In genomic region chr9:112348993-112349333, GRCh38 we compare ENCODE assay signal across 10 cellular contexts. TPM values are rescaled to one million over a fixed set of nuclear protein-coding genes. Genes with fewer than 3 reads are reported as not detected.
DNase-seq lines count a peak whose midpoint lies in the region; ATAC-seq and TF ChIP-seq lines count a peak whose summit lies in the region.
"Had no signal": no experiment of that assay in that cellular context is flagged by ENCODE, and none has a peak within 500 bp of the region (broad histone marks: within the 10 kb centered on the region; RNA-seq: fewer than 3 reads in every experiment).

No MANE protein-coding gene starts in this region.

- no peak overlapping the region for H3K4ac ChIP-seq in mesendoderm (ENCODE audit: low read depth, low read length)

- H3K9ac ChIP-seq in subcutaneous abdominal adipose tissue (ENCODE audit: low read length in 5 of 5) (peak overlapping the region in 4 of 5 donors; percentile 48 to 72 (median 61)), mesendoderm (ENCODE audit: low read length) (no peak overlapping the region)

- no peak overlapping the region for H3K56ac ChIP-seq in mesendoderm (ENCODE audit: low read length)

- POLR2A ChIA-PET in activated CD4-positive, alpha-beta memory T cell treated with anti-CD3 and anti-CD28 coated beads for 36 hours (lab: Charles Lee) = no interaction called here
- POLR2A ChIA-PET in activated CD4-positive, alpha-beta memory T cell treated with anti-CD3 and anti-CD28 coated beads, Interleukin-2, amount 10 ng/mL, durations not matched to agents 7 days and 5 days (lab: Charles Lee) = interaction anchor here (1.9 kb wide), 1 partner anchor 181 kb away, joined by 4 read pairs; no protein-coding TSS in a partner anchor

- in situ Hi-C loops in astrocyte of the cerebellum (cut with HindIII; ENCODE audit: low sequenced_read_pairs) = no loop called here

- CTCF ChIA-PET in activated CD4-positive, alpha-beta memory T cell treated with anti-CD3 and anti-CD28 coated beads for 36 hours (lab: Charles Lee) = interaction anchor here (1.0 kb wide), 1 partner anchor 12 kb away, joined by 3 read pairs; no protein-coding TSS in a partner anchor
- CTCF ChIA-PET in activated CD4-positive, alpha-beta memory T cell treated with anti-CD3 and anti-CD28 coated beads, Interleukin-2, amount 10 ng/mL, durations not matched to agents 7 days and 5 days (lab: Charles Lee) = interaction anchor here (0.6 kb wide), 1 partner anchor 1055 kb away, joined by 3 read pairs; no protein-coding TSS in a partner anchor

- no peaks in the 10 kb centered on the region for H3K36me3 ChIP-seq in subcutaneous abdominal adipose tissue (ENCODE audit: control insufficient read depth in 5 of 5, insufficient read depth in 5 of 5, low read length in 5 of 5)
- H3K36me3 ChIP-seq in mesendoderm (ENCODE audit: control insufficient read depth, insufficient read depth, low read length) = no peaks in the 10 kb centered on the region

- peaks cover 2% of the 10 kb centered on the region for H3K27me3 Mint-ChIP-seq in activated CD4-positive, alpha-beta memory T cell treated with anti-CD3 and anti-CD28 coated beads for 36 hours
- peaks cover 3% of the 10 kb centered on the region for H3K27me3 Mint-ChIP-seq in activated CD4-positive, alpha-beta memory T cell treated with anti-CD3 and anti-CD28 coated beads, Interleukin-2, amount 10 ng/mL, durations not matched to agents 7 days and 5 days

- H3K4me3 Mint-ChIP-seq in activated CD4-positive, alpha-beta memory T cell treated with anti-CD3 and anti-CD28 coated beads for 36 hours = peak overlapping the region; percentile 76
- H3K4me3 Mint-ChIP-seq in activated CD4-positive, alpha-beta memory T cell treated with anti-CD3 and anti-CD28 coated beads, Interleukin-2, amount 10 ng/mL, durations not matched to agents 7 days and 5 days = no peak overlapping the region

- peaks cover 2% of the 10 kb centered on the region for H3K36me3 Mint-ChIP-seq in activated CD4-positive, alpha-beta memory T cell treated with anti-CD3 and anti-CD28 coated beads for 36 hours
- H3K36me3 Mint-ChIP-seq in activated CD4-positive, alpha-beta memory T cell treated with anti-CD3 and anti-CD28 coated beads, Interleukin-2, amount 10 ng/mL, durations not matched to agents 7 days and 5 days (ENCODE audit: low read depth) = no peaks in the 10 kb centered on the region

- H3K9me3 Mint-ChIP-seq in activated CD4-positive, alpha-beta memory T cell treated with anti-CD3 and anti-CD28 coated beads for 36 hours = peaks cover 2% of the 10 kb centered on the region
- no peaks in the 10 kb centered on the region for H3K9me3 Mint-ChIP-seq in activated CD4-positive, alpha-beta memory T cell treated with anti-CD3 and anti-CD28 coated beads, Interleukin-2, amount 10 ng/mL, durations not matched to agents 7 days and 5 days

- no peak overlapping the region for H3K23ac ChIP-seq in mesendoderm (ENCODE audit: low read length)

- no peak overlapping the region for H3K27ac Mint-ChIP-seq in activated CD4-positive, alpha-beta memory T cell treated with anti-CD3 and anti-CD28 coated beads for 36 hours
- H3K27ac Mint-ChIP-seq in activated CD4-positive, alpha-beta memory T cell treated with anti-CD3 and anti-CD28 coated beads, Interleukin-2, amount 10 ng/mL, durations not matched to agents 7 days and 5 days = no peak overlapping the region

- no peak overlapping the region for H2BK5ac ChIP-seq in mesendoderm (ENCODE audit: low read length)

- H3K27me3 ChIP-seq in subcutaneous abdominal adipose tissue (ENCODE audit: control insufficient read depth in 5 of 5, insufficient read depth in 4 of 5, low read length in 5 of 5) (no peaks in the 10 kb centered on the region), mesendoderm (ENCODE audit: insufficient read depth, low read length, poor library complexity) (no peaks in the 10 kb centered on the region)
- H3K27me3 ChIP-seq: body of pancreas had no signal

- H3K4me3 ChIP-seq in astrocyte of the cerebellum (ENCODE audit: low read depth, low read length) = peak overlapping the region; percentile 40
- peak overlapping the region; percentile 66 to 88 (median 76) for H3K4me3 ChIP-seq in subcutaneous abdominal adipose tissue (ENCODE audit: low read depth in 1 of 5, low read length in 5 of 5)
- no peak overlapping the region for H3K4me3 ChIP-seq in mesendoderm (ENCODE audit: low read length)
- H3K4me3 ChIP-seq: body of pancreas had no signal

- no peaks in the 10 kb centered on the region for H3K79me2 ChIP-seq in mesendoderm (ENCODE audit: control insufficient read depth, insufficient read depth, low read length)

- ATAC-seq in left colon = peak; percentile 37

- no peak overlapping the region for H2BK15ac ChIP-seq in mesendoderm (replicated peaks; ENCODE audit: low read depth)

- H3K18ac ChIP-seq in mesendoderm (ENCODE audit: low read length) = no peak overlapping the region

- H3K27ac ChIP-seq in subcutaneous abdominal adipose tissue (ENCODE audit: low read depth, low read length) (no peak overlapping the region), mesendoderm (ENCODE audit: low read depth, low read length) (no peak overlapping the region)

- H3K4me1 Mint-ChIP-seq in activated CD4-positive, alpha-beta memory T cell treated with anti-CD3 and anti-CD28 coated beads for 36 hours (ENCODE audit: low read depth) = peaks cover 13% of the 10 kb centered on the region
- peaks cover 13% of the 10 kb centered on the region for H3K4me1 Mint-ChIP-seq in activated CD4-positive, alpha-beta memory T cell treated with anti-CD3 and anti-CD28 coated beads, Interleukin-2, amount 10 ng/mL, durations not matched to agents 7 days and 5 days

- peaks cover 5 to 12% (median 11%) of the 10 kb centered on the region in 5 donors for H3K4me1 ChIP-seq in subcutaneous abdominal adipose tissue (ENCODE audit: control insufficient read depth in 5 of 5, insufficient read depth in 5 of 5, low read length in 5 of 5)
- H3K4me1 ChIP-seq in mesendoderm (ENCODE audit: control insufficient read depth, low read depth, low read length) = no peaks in the 10 kb centered on the region
- H3K4me1 ChIP-seq: body of pancreas had no signal

- intact Hi-C loops in activated CD4-positive, alpha-beta memory T cell treated with anti-CD3 and anti-CD28 coated beads for 36 hours (cut with micrococcal nuclease) = loop anchor here (2.0 kb wide), 1 partner anchor 14 kb away; no protein-coding TSS in a partner anchor
- intact Hi-C loops in left colon (cut with DNase I, micrococcal nuclease) = no loop called here

- WGBS in mesendoderm (ENCODE audit: extremely low coverage, insufficient coverage, low lambda C conversion rate) = no CpG with 5 or more reads among the region's 4 CpGs

- H2BK120ac ChIP-seq in mesendoderm (ENCODE audit: low read depth, low read length) = no peak overlapping the region

- H4K8ac ChIP-seq in mesendoderm (ENCODE audit: low read depth, low read length) = no peak overlapping the region

- DNase-seq in activated CD4-positive, alpha-beta memory T cell treated with anti-CD3 and anti-CD28 coated beads for 36 hours = no peak
- no peak for DNase-seq in activated CD4-positive, alpha-beta memory T cell treated with anti-CD3 and anti-CD28 coated beads, Interleukin-2, amount 10 ng/mL, durations not matched to agents 7 days and 5 days
- DNase-seq in astrocyte of the cerebellum (ENCODE audit: low read depth) = no peak
- no peak for DNase-seq in left colon
- DNase-seq in mesendoderm = no peak
- DNase-seq in inferior parietal cortex (ENCODE audit: extremely low spot score) = no peak
- DNase-seq in ureter (ENCODE audit: low spot score) = no peak
- DNase-seq: NCI-H1436 treated with DMSO at 0.1 percent for 48 hours had no signal

- H3K4me2 ChIP-seq in mesendoderm (ENCODE audit: low read length) = no peak overlapping the region

- no peaks in the 10 kb centered on the region for H3K79me1 ChIP-seq in mesendoderm (ENCODE audit: low read length)

- no peak overlapping the region for H4K5ac ChIP-seq in mesendoderm (ENCODE audit: low read length)

- H2AK5ac ChIP-seq in mesendoderm (ENCODE audit: low read length) = no peak overlapping the region

- TF ChIP-seq CTCF in astrocyte of the cerebellum (IDR thresholded peaks at IDR 0.05; ENCODE audit: low read depth, low read length, missing control alignments) = no peak

- no peaks in the 10 kb centered on the region for H3K9me3 ChIP-seq in subcutaneous abdominal adipose tissue (ENCODE audit: control insufficient read depth in 5 of 5, low read length in 5 of 5)
- H3K9me3 ChIP-seq: body of pancreas had no signal

RNA-seq across cellular contexts. Expression of gene PTBP3, which starts 15.5 kb away (rescaled TPM):
- 10 to 100 TPM; 87.2 to 92.3 TPM for total RNA-seq in activated CD4-positive, alpha-beta memory T cell treated with anti-CD3 and anti-CD28 coated beads for 36 hours
- total RNA-seq in activated CD4-positive, alpha-beta memory T cell treated with anti-CD3 and anti-CD28 coated beads, Interleukin-2, amount 10 ng/mL, durations not matched to agents 7 days and 5 days = 100 to 1,000 TPM; 177 TPM
- total RNA-seq in left colon (100 to 1,000 TPM; 117 to 126 TPM), ureter (136 TPM)
- polyA plus RNA-seq in mesendoderm (2013, experiment 1 of 2) = 73.2 TPM
- 73.4 TPM for polyA plus RNA-seq in mesendoderm (2013, experiment 2 of 2)

RNA-seq across cellular contexts. Expression of gene HSDL2, which starts 30.9 kb away (rescaled TPM):
- total RNA-seq in activated CD4-positive, alpha-beta memory T cell treated with anti-CD3 and anti-CD28 coated beads for 36 hours = 10 to 100 TPM; 24.8 to 26.3 TPM
- 10 to 100 TPM; 18.4 to 19.4 TPM for total RNA-seq in activated CD4-positive, alpha-beta memory T cell treated with anti-CD3 and anti-CD28 coated beads, Interleukin-2, amount 10 ng/mL, durations not matched to agents 7 days and 5 days
- total RNA-seq in left colon = 10 to 100 TPM; 41.1 to 54.4 TPM
- 11.8 TPM for polyA plus RNA-seq in mesendoderm (2013, experiment 1 of 2)
- polyA plus RNA-seq in mesendoderm (2013, experiment 2 of 2) = 12.6 TPM
- 61.4 TPM for total RNA-seq in ureter
